Comparison of ENCODE assay signal across 27 cellular contexts in the genomic region with DNA sequence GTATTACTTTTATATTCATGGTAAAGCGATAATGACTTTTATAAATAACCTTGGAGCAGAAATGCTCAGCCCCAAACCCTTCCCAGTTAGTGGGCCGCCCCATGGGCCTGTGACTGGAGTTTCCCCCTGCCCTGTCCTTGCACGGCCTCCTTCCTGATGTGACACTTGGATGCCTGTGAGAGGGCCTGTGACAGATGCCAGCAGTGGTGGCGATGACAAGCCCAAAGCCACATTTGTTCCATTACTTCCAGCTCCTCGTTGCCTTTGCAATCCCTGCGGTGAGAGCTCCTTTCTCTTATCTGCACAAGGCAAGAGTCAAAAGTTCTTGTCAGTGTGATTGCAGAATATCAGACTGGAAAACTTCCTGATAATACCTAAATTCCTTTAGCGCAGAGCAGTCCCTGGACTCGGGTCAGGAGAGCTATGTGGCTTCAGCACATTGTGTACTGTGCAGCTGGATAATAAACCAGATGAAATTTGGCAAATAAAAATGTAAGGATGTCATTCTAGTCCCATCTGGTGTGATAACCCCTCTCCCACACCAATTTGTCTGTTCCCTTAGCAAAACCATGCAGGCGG. TPM values are rescaled to one million over a fixed set of nuclear protein-coding genes. Genes with fewer than 3 reads are reported as not detected.
DNase-seq lines count a peak whose midpoint lies in the region; ATAC-seq, FAIRE-seq and TF ChIP-seq lines count a peak whose summit lies in the region.
"Had no signal": no experiment of that assay in that cellular context is flagged by ENCODE, and none has a peak within 500 bp of the region (broad histone marks: within the 10 kb centered on the region; RNA-seq: fewer than 3 reads in every experiment).

No MANE protein-coding gene starts in this region.

- no peak overlapping the region for H3K4me3 Mint-ChIP-seq in endodermal cell
- H3K4me3 Mint-ChIP-seq: activated naive CD4-positive, alpha-beta T cell treated with anti-CD3 and anti-CD28 coated beads, Interleukin-2, amount 10 ng/mL, durations not matched to agents 7 days and 5 days; activated T-helper 17 cell treated with anti-CD3 and anti-CD28 coated beads, Interleukin-2, amount 50 U/mL, for 72 hours; CD8-positive, alpha-beta memory T cell; memory B cell; T-cell had no signal

- H3K23ac ChIP-seq in mesendoderm (ENCODE audit: low read length): no peak overlapping the region

- no peaks in the 10 kb centered on the region for H3K27me3 ChIP-seq in endodermal cell (ENCODE audit: control insufficient read depth, insufficient read depth, low read length, poor library complexity, severe bottlenecking)
- no peaks in the 10 kb centered on the region for H3K27me3 ChIP-seq in heart left ventricle
- H3K27me3 ChIP-seq in mesendoderm (ENCODE audit: insufficient read depth, low read length, poor library complexity): no peaks in the 10 kb centered on the region
- H3K27me3 ChIP-seq in smooth muscle cell (ENCODE audit: low read depth): no peaks in the 10 kb centered on the region
- H3K27me3 ChIP-seq: brain microvascular endothelial cell had no signal

- H3K36me3 ChIP-seq in endodermal cell (ENCODE audit: control insufficient read depth, insufficient read depth, low read length) (peaks cover 42% of the 10 kb centered on the region), heart left ventricle (peaks cover 0 to 34% (median 3%) of the 10 kb centered on the region in 9 donors), mesendoderm (ENCODE audit: control insufficient read depth, insufficient read depth, low read length) (no peaks in the 10 kb centered on the region), smooth muscle cell (ENCODE audit: low read depth) (no peaks in the 10 kb centered on the region)
- H3K36me3 ChIP-seq: brain microvascular endothelial cell had no signal

- no peak overlapping the region for H3K4me3 ChIP-seq in endodermal cell (ENCODE audit: low read length)
- H3K4me3 ChIP-seq in heart left ventricle: no peak overlapping the region
- H3K4me3 ChIP-seq in mesendoderm (ENCODE audit: low read length): no peak overlapping the region
- H3K4me3 ChIP-seq in smooth muscle cell: no peak overlapping the region
- H3K4me3 ChIP-seq: K562, psoas muscle had no signal

- no peak overlapping the region for H3K18ac ChIP-seq in mesendoderm (ENCODE audit: low read length)

- H3K9ac ChIP-seq in endodermal cell (ENCODE audit: extremely low read depth, low read length, poor library complexity, severe bottlenecking): no peak overlapping the region
- H3K9ac ChIP-seq in mesendoderm (ENCODE audit: low read length): no peak overlapping the region
- no peak overlapping the region for H3K9ac ChIP-seq in smooth muscle cell (ENCODE audit: low read depth)

- H2BK5ac ChIP-seq in mesendoderm (ENCODE audit: low read length): no peak overlapping the region

- no peak overlapping the region for H3K56ac ChIP-seq in mesendoderm (ENCODE audit: low read length)

- peaks cover 26% of the 10 kb centered on the region for H3K4me1 Mint-ChIP-seq in endodermal cell
- H3K4me1 Mint-ChIP-seq: activated naive CD4-positive, alpha-beta T cell treated with anti-CD3 and anti-CD28 coated beads, Interleukin-2, amount 10 ng/mL, durations not matched to agents 7 days and 5 days; activated T-helper 17 cell treated with anti-CD3 and anti-CD28 coated beads, Interleukin-2, amount 50 U/mL, for 72 hours; CD8-positive, alpha-beta memory T cell; memory B cell; T-cell had no signal

- no peak overlapping the region for H4K8ac ChIP-seq in mesendoderm (ENCODE audit: low read depth, low read length)

- H3K27ac ChIP-seq in endodermal cell (ENCODE audit: low read depth, low read length): no peak overlapping the region
- peak overlapping the region; percentile 20 to 93 (median 79) for H3K27ac ChIP-seq in heart left ventricle
- no peak overlapping the region for H3K27ac ChIP-seq in mesendoderm (ENCODE audit: low read depth, low read length)
- H3K27ac ChIP-seq in smooth muscle cell (ENCODE audit: low read depth): no peak overlapping the region
- H3K27ac ChIP-seq: brain microvascular endothelial cell, epithelial cell of prostate, psoas muscle had no signal

- peaks cover 11% of the 10 kb centered on the region for H3K4me1 ChIP-seq in endodermal cell (ENCODE audit: control insufficient read depth, insufficient read depth, low read length)
- H3K4me1 ChIP-seq in heart left ventricle: peaks cover 0 to 47% (median 8%) of the 10 kb centered on the region in 12 donors
- H3K4me1 ChIP-seq in mesendoderm (ENCODE audit: control insufficient read depth, low read depth, low read length): peaks cover 15% of the 10 kb centered on the region
- peaks cover 9% of the 10 kb centered on the region for H3K4me1 ChIP-seq in smooth muscle cell (ENCODE audit: low read depth)
- H3K4me1 ChIP-seq: psoas muscle had no signal

- intact Hi-C loops in heart left ventricle (cut with DNase I): loop anchor here in 7 of 10 donors (2.0 to 10.0 kb wide), 10 partner anchors 53 to 553 kb away; a partner anchor contains a TSS

- H3K4me2 ChIP-seq in mesendoderm (ENCODE audit: low read length): no peak overlapping the region
- peak overlapping the region; percentile 12 for H3K4me2 ChIP-seq in smooth muscle cell

- no peak for TF ChIP-seq CTCF in endodermal cell (conservative IDR thresholded peaks at IDR 0.05)
- no peak for TF ChIP-seq CTCF in heart left ventricle (IDR thresholded peaks at IDR 0.05)
- TF ChIP-seq CTCF in smooth muscle cell (IDR thresholded peaks at IDR 0.05; ENCODE audit: borderline replicate concordance, insufficient read depth, poor library complexity, severe bottlenecking): no peak

- peaks cover 24% of the 10 kb centered on the region for H3K36me3 Mint-ChIP-seq in endodermal cell (ENCODE audit: low read depth)
- H3K36me3 Mint-ChIP-seq: activated naive CD4-positive, alpha-beta T cell treated with anti-CD3 and anti-CD28 coated beads, Interleukin-2, amount 10 ng/mL, durations not matched to agents 7 days and 5 days; CD8-positive, alpha-beta memory T cell; memory B cell; T-cell had no signal

- 90 to 92% methylated on average over 4 to 9 of the region's 9 CpGs for WGBS in endodermal cell (ENCODE audit: insufficient coverage in 1 of 2, insufficient read length in 1 of 2), 2 experiments
- 19 to 29% (median 22%) methylated on average over 9 of the region's 9 CpGs for WGBS in heart left ventricle, 4 donors
- WGBS in mesendoderm (ENCODE audit: extremely low coverage, insufficient coverage, low lambda C conversion rate): no CpG with 5 or more reads among the region's 9 CpGs
- 35% methylated on average over 9 of the region's 9 CpGs for WGBS in smooth muscle cell (ENCODE audit: low lambda C conversion rate)

- H2BK15ac ChIP-seq in mesendoderm (replicated peaks; ENCODE audit: low read depth): no peak overlapping the region

- H2BK120ac ChIP-seq in mesendoderm (ENCODE audit: low read depth, low read length): no peak overlapping the region

- no peak overlapping the region for H2AK5ac ChIP-seq in mesendoderm (ENCODE audit: low read length)

- H3K9me3 ChIP-seq in endodermal cell (ENCODE audit: control insufficient read depth, low read length) (no peaks in the 10 kb centered on the region), heart left ventricle (no peaks in the 10 kb centered on the region), smooth muscle cell (replicated peaks; ENCODE audit: low read depth) (no peaks in the 10 kb centered on the region)
- H3K9me3 ChIP-seq: psoas muscle had no signal

- no peak overlapping the region for H2AFZ ChIP-seq in smooth muscle cell (ENCODE audit: low read depth)

- H3K9me3 Mint-ChIP-seq in endodermal cell: no peaks in the 10 kb centered on the region
- H3K9me3 Mint-ChIP-seq: activated T-helper 17 cell treated with anti-CD3 and anti-CD28 coated beads, Interleukin-2, amount 50 U/mL, for 72 hours; memory B cell had no signal

- no peak overlapping the region for H3K4ac ChIP-seq in mesendoderm (ENCODE audit: low read depth, low read length)

- ATAC-seq in heart left ventricle (peak; percentile 65 to 71 (median 66)), GM19023 (IDR thresholded peaks at IDR 0.05; ENCODE audit: unreplicated experiment) (no peak)
- ATAC-seq: activated T-helper 17 cell treated with anti-CD3 and anti-CD28 coated beads, Interleukin-2, amount 50 U/mL, for 72 hours; K562; T-cell had no signal

- H3K79me1 ChIP-seq in mesendoderm (ENCODE audit: low read length): no peaks in the 10 kb centered on the region

- H3K27ac Mint-ChIP-seq in endodermal cell: no peak overlapping the region
- H3K27ac Mint-ChIP-seq: activated naive CD4-positive, alpha-beta T cell treated with anti-CD3 and anti-CD28 coated beads, Interleukin-2, amount 10 ng/mL, durations not matched to agents 7 days and 5 days; activated T-helper 17 cell treated with anti-CD3 and anti-CD28 coated beads, Interleukin-2, amount 50 U/mL, for 72 hours; CD8-positive, alpha-beta memory T cell; memory B cell; T-cell had no signal

- DNase-seq in endodermal cell (peak; percentile 46), heart left ventricle (peak; percentile 70 to 92 (median 80)), mesendoderm (peak; percentile 71), smooth muscle cell (lab: John Stamatoyannopoulos, UW; ENCODE audit: unreplicated experiment) (no peak), foreskin melanocyte (no peak), urothelium cell line (ENCODE audit: low spot score) (no peak)
- DNase-seq: activated CD4-positive, alpha-beta T cell treated with anti-CD3 and anti-CD28 coated beads for 48 hours; activated naive CD4-positive, alpha-beta T cell treated with anti-CD3 and anti-CD28 coated beads, Interleukin-2, amount 10 ng/mL, durations not matched to agents 7 days and 5 days; amygdala; brain microvascular endothelial cell; CD8-positive, alpha-beta memory T cell; DMS53; H7; NCI-H1092; NCI-H1694; NCI-H510A; RPMI8226; stimulated activated naive CD4-positive, alpha-beta T cell; T-cell had no signal

- H3F3A ChIP-seq in smooth muscle cell (ENCODE audit: low read depth): no peaks in the 10 kb centered on the region

- no peak for TF ChIP-seq POLR2A in heart left ventricle (IDR thresholded peaks at IDR 0.05)

- H3K79me2 ChIP-seq in mesendoderm (ENCODE audit: control insufficient read depth, insufficient read depth, low read length) (no peaks in the 10 kb centered on the region), smooth muscle cell (ENCODE audit: low read depth) (no peaks in the 10 kb centered on the region)

- H3K27me3 Mint-ChIP-seq in endodermal cell (ENCODE audit: insufficient read depth): no peaks in the 10 kb centered on the region
- H3K27me3 Mint-ChIP-seq: activated naive CD4-positive, alpha-beta T cell treated with anti-CD3 and anti-CD28 coated beads, Interleukin-2, amount 10 ng/mL, durations not matched to agents 7 days and 5 days; memory B cell; T-cell had no signal

- no peak for FAIRE-seq in urothelium cell line (lab: Jason Lieb, UNC)
- FAIRE-seq: G401.6, HTR-8/SVneo, K562 had no signal

- no peak overlapping the region for H4K5ac ChIP-seq in mesendoderm (ENCODE audit: low read length)

- H4K20me1 ChIP-seq in smooth muscle cell (ENCODE audit: low read depth): no peaks in the 10 kb centered on the region

RNA-seq across cellular contexts. Expression of a gene that starts 54.4 kb away (rescaled TPM):
- total RNA-seq in endodermal cell (10 to 100 TPM; 14.2 to 21.9 TPM), heart left ventricle (10 to 100 TPM in 2 of 9 donors, 1 to 10 TPM in 7; 6.0 to 15.7 (median 8.7) TPM), smooth muscle cell (1.3 and 1.8 TPM in 2 replicates)
- polyA plus RNA-seq in endodermal cell (2013, experiment 1 of 2): 6.9 TPM
- polyA plus RNA-seq in endodermal cell (2013, experiment 2 of 2): 5.9 TPM
- polyA plus RNA-seq in heart left ventricle (1 to 10 TPM; 4.3 to 8.6 TPM), smooth muscle cell (2.0 and 3.2 TPM in 2 replicates)
- polyA plus RNA-seq in mesendoderm (2013, experiment 1 of 2): 5.3 TPM
- 5.5 TPM for polyA plus RNA-seq in mesendoderm (2013, experiment 2 of 2)
- total RNA-seq: CD8-positive, alpha-beta memory T cell had no signal
- polyA plus RNA-seq: CD8-positive, alpha-beta memory T cell had no signal

Comparison
In these comparisons a context has a peak if more than half of its experiments do, and no peak if none do; other contexts are left out.
1. DNase-seq: peak in endodermal cell (single experiment), heart left ventricle (5 of 5) and mesendoderm (single experiment); none in smooth muscle cell (single experiment), foreskin melanocyte (single experiment) and urothelium cell line (single experiment).
2. H3K27ac ChIP-seq: peak in heart left ventricle (12 of 12); none in endodermal cell (single experiment), mesendoderm (single experiment) and smooth muscle cell (single experiment).